In the genomic region with DNA sequence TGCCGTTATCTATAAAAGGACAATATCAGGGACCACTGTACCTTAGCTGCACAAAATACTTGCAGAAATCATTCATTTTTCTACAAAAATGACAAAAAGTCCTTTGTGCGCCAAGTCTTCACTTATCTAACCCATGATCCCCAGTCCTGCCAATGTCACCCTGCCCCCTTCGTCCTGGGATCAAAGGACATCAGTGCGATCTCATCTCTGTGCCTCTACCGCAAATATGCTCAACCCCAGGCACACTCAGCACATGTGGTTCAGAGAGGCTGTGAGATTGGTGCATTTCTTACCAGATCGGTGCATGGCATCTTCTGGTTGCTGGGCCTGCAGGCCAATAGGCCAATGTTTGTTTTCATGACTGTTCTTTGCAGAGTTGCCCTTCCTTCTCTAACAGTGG, we compare ENCODE assay signal across 25 cellular contexts.
"Had no signal": no experiment of that assay in that cellular context is flagged by ENCODE, and none has a peak within 500 bp of the region (broad histone marks: within the 10 kb centered on the region; RNA-seq: fewer than 3 reads in every experiment).

No MANE protein-coding gene starts in this region.

- H3K4me3 ChIP-seq: K562, SJSA1, SK-N-MC had no signal

- H3K27ac ChIP-seq: KMS-11, SJSA1, SK-N-MC had no signal

- H3K36me3 ChIP-seq: SJSA1 had no signal

- DNase-seq: IMR-90, Kasumi-1, MM.1S, NCI-H1048, NCI-H1105, NCI-H1417, NCI-H1436 treated with DMSO at 0.1 percent for 48 hours, NCI-H1694, NCI-H1930, NCI-H2081, NCI-H2107, NCI-H2227 treated with DMSO at 0.1 percent for 48 hours, NCI-H446, NCI-H510A, NCI-H524 treated with DMSO at 0.1 percent for 48 hours, NCI-H69, NCI-H774, Right ventricle myocardium superior, RPMI8226, SIG-M5 had no signal

- ATAC-seq: K562 had no signal

- H3K9me3 ChIP-seq: SJSA1 had no signal

- H3K9ac ChIP-seq: KMS-11 had no signal

- H3K4me2 ChIP-seq: KMS-11 had no signal

- H3K4me1 ChIP-seq: SJSA1 had no signal

- FAIRE-seq: K562, RCC 7860 had no signal
